ENCODE assay signal across 1 cellular context in the genomic region with DNA sequence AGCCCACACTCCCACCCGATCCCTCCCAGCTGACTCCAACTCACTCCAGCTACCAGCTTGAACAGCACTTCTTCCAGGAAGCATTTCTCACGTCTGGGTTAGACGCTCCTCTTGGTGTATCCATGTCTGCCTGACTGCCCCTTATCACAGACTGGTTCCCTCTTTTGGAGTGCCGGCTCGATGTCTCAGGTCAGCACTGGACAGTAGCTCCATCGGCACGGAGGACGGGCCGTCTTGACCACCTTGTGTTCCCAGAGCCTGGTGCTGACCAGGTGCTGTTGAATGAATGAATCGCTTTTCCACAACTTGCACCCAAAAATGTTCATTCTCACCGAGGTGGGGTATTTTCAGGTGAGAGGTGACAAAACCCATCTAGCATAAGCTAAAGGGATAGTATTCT.
TF ChIP-seq lines count a peak whose summit lies in the region.

No MANE protein-coding gene starts in this region.

TF ChIP-seq in Ishikawa, 13 proteins besides CTCF, POLR2A, EP300 and RAD21 (continued from another document):
- TF ChIP-seq, protein P1, sequence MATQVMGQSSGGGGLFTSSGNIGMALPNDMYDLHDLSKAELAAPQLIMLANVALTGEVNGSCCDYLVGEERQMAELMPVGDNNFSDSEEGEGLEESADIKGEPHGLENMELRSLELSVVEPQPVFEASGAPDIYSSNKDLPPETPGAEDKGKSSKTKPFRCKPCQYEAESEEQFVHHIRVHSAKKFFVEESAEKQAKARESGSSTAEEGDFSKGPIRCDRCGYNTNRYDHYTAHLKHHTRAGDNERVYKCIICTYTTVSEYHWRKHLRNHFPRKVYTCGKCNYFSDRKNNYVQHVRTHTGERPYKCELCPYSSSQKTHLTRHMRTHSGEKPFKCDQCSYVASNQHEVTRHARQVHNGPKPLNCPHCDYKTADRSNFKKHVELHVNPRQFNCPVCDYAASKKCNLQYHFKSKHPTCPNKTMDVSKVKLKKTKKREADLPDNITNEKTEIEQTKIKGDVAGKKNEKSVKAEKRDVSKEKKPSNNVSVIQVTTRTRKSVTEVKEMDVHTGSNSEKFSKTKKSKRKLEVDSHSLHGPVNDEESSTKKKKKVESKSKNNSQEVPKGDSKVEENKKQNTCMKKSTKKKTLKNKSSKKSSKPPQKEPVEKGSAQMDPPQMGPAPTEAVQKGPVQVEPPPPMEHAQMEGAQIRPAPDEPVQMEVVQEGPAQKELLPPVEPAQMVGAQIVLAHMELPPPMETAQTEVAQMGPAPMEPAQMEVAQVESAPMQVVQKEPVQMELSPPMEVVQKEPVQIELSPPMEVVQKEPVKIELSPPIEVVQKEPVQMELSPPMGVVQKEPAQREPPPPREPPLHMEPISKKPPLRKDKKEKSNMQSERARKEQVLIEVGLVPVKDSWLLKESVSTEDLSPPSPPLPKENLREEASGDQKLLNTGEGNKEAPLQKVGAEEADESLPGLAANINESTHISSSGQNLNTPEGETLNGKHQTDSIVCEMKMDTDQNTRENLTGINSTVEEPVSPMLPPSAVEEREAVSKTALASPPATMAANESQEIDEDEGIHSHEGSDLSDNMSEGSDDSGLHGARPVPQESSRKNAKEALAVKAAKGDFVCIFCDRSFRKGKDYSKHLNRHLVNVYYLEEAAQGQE (IDR thresholded peaks at IDR 0.05; ENCODE audit: low read depth) = peak; percentile 48
